30 cellular contexts compared by ENCODE assay signal in genomic region chr20:46028110-46028509, GRCh38. TPM values are rescaled to one million over a fixed set of nuclear protein-coding genes. Genes with fewer than 3 reads are reported as not detected.
"Had no signal": no experiment of that assay in that cellular context is flagged by ENCODE, and none has a peak within 500 bp of the region (broad histone marks: within the 10 kb centered on the region; RNA-seq: fewer than 3 reads in every experiment).

No MANE protein-coding gene starts in this region.

- H3K36me3 ChIP-seq: ascending aorta, cardiac muscle cell, SJCRH30 had no signal

- H3K27ac Mint-ChIP-seq: activated B cell treated with CpG ODN at 0.5 μM for 24 hours; activated CD4-positive, alpha-beta memory T cell treated with anti-CD3 and anti-CD28 coated beads, Interleukin-2, amount 10 ng/mL, durations not matched to agents 7 days and 5 days; activated CD8-positive, alpha-beta memory T cell treated with anti-CD3 and anti-CD28 coated beads, Interleukin-2, amount 10 ng/mL, durations not matched to agents 7 days and 5 days; activated naive CD4-positive, alpha-beta T cell treated with anti-CD3 and anti-CD28 coated beads, Interleukin-2, amount 10 ng/mL, durations not matched to agents 7 days and 5 days; T-helper 1 cell treated with Interleukin-12 subunit alpha and Interleukin-12 subunit beta and Interleukin-4 antibody, amounts not matched to agents 30 μg/mL and 1 μg/mL, for 36 hours; T-helper 2 cell treated with Interferon-gamma antibody and Interleukin-4, amounts not matched to agents 5 μg/mL and 100 μg/mL, for 36 hours had no signal

- H3K9me3 ChIP-seq: ascending aorta, SJCRH30 had no signal

- H3K4me3 Mint-ChIP-seq: activated B cell treated with CpG ODN at 0.5 μM for 24 hours; activated CD4-positive, alpha-beta memory T cell treated with anti-CD3 and anti-CD28 coated beads, Interleukin-2, amount 10 ng/mL, durations not matched to agents 7 days and 5 days; activated CD8-positive, alpha-beta memory T cell treated with anti-CD3 and anti-CD28 coated beads, Interleukin-2, amount 10 ng/mL, durations not matched to agents 7 days and 5 days; activated naive CD4-positive, alpha-beta T cell treated with anti-CD3 and anti-CD28 coated beads, Interleukin-2, amount 10 ng/mL, durations not matched to agents 7 days and 5 days; activated naive CD8-positive, alpha-beta T cell treated with anti-CD3 and anti-CD28 coated beads for 36 hours; central memory CD8-positive, alpha-beta T cell; T-helper 1 cell treated with Interleukin-12 subunit alpha and Interleukin-12 subunit beta and Interleukin-4 antibody, amounts not matched to agents 30 μg/mL and 1 μg/mL, for 36 hours; T-helper 2 cell treated with Interferon-gamma antibody and Interleukin-4, amounts not matched to agents 5 μg/mL and 100 μg/mL, for 36 hours had no signal

- ATAC-seq: activated CD8-positive, alpha-beta memory T cell treated with anti-CD3 and anti-CD28 coated beads, Interleukin-2, amount 10 ng/mL, durations not matched to agents 7 days and 5 days; Panc1 had no signal

- H3K4me1 Mint-ChIP-seq: activated naive CD8-positive, alpha-beta T cell treated with anti-CD3 and anti-CD28 coated beads for 36 hours had no signal

- H3K27ac ChIP-seq: ascending aorta, cardiac muscle cell, SJCRH30 had no signal

- H3K4me1 ChIP-seq: ascending aorta, SJCRH30 had no signal

- DNase-seq: activated B cell treated with CpG ODN at 0.5 μM for 24 hours; activated CD4-positive, alpha-beta memory T cell treated with anti-CD3 and anti-CD28 coated beads, Interleukin-2, amount 10 ng/mL, durations not matched to agents 7 days and 5 days; activated CD4-positive, alpha-beta T cell treated with anti-CD3 and anti-CD28 coated beads for 48 hours; activated CD4-positive, CD25-positive, alpha-beta regulatory T cell treated with anti-CD3 and anti-CD28 coated beads, Interleukin-2, amount 50 U/mL, for 72 hours; activated CD8-positive, alpha-beta memory T cell treated with anti-CD3 and anti-CD28 coated beads for 24 hours; activated CD8-positive, alpha-beta memory T cell treated with anti-CD3 and anti-CD28 coated beads, Interleukin-2, amount 10 ng/mL, durations not matched to agents 7 days and 5 days; activated CD8-positive, alpha-beta memory T cell treated with anti-CD3 and anti-CD28 coated beads, Interleukin-2, amount 50 U/mL, for 48 hours; activated effector memory CD4-positive, alpha-beta T cell treated with Interleukin-2 at 50 U/mL for 16 hours; activated naive CD4-positive, alpha-beta T cell treated with anti-CD3 and anti-CD28 coated beads, Interleukin-2, amount 10 ng/mL, durations not matched to agents 7 days and 5 days; activated naive CD8-positive, alpha-beta T cell treated with anti-CD3 and anti-CD28 coated beads for 36 hours; activated T-cell treated with anti-CD3 and anti-CD28 coated beads, Interleukin-2, amount 50 U/mL, for 48 hours; amniotic stem cell; NCI-H1105; NCI-H1417 treated with DMSO at 0.1 percent for 48 hours; NCI-H187 treated with DMSO at 0.1 percent for 48 hours; NCI-H2081; NCI-H2171 treated with DMSO at 0.1 percent for 48 hours; NCI-H2227 treated with DMSO at 0.1 percent for 48 hours; NCI-H446; NCI-H510A treated with DMSO at 0.1 percent for 48 hours; NCI-H526 treated with DMSO at 0.1 percent for 48 hours; NCI-H774; SHP77; SJCRH30 had no signal

- H3K4me3 ChIP-seq: ascending aorta, cardiac muscle cell, SJCRH30 had no signal

- H3K9me3 Mint-ChIP-seq: activated B cell treated with CpG ODN at 0.5 μM for 24 hours; activated CD4-positive, alpha-beta memory T cell treated with anti-CD3 and anti-CD28 coated beads, Interleukin-2, amount 10 ng/mL, durations not matched to agents 7 days and 5 days; activated naive CD4-positive, alpha-beta T cell treated with anti-CD3 and anti-CD28 coated beads, Interleukin-2, amount 10 ng/mL, durations not matched to agents 7 days and 5 days; activated naive CD8-positive, alpha-beta T cell treated with anti-CD3 and anti-CD28 coated beads for 36 hours; central memory CD8-positive, alpha-beta T cell; T-helper 1 cell treated with Interleukin-12 subunit alpha and Interleukin-12 subunit beta and Interleukin-4 antibody, amounts not matched to agents 30 μg/mL and 1 μg/mL, for 36 hours; T-helper 2 cell treated with Interferon-gamma antibody and Interleukin-4, amounts not matched to agents 5 μg/mL and 100 μg/mL, for 36 hours had no signal

- H3K36me3 Mint-ChIP-seq: activated CD8-positive, alpha-beta memory T cell treated with anti-CD3 and anti-CD28 coated beads, Interleukin-2, amount 10 ng/mL, durations not matched to agents 7 days and 5 days; activated naive CD4-positive, alpha-beta T cell treated with anti-CD3 and anti-CD28 coated beads, Interleukin-2, amount 10 ng/mL, durations not matched to agents 7 days and 5 days had no signal

- H3K27me3 ChIP-seq: SJCRH30 had no signal

RNA-seq across cellular contexts. Expression of gene SLC12A5, which starts 0.9 kb away (rescaled TPM):
- total RNA-seq: activated B cell treated with CpG ODN at 0.5 μM for 24 hours, ascending aorta had no signal

RNA-seq across cellular contexts. Expression of gene MMP9, which starts 19.4 kb away (rescaled TPM):
- total RNA-seq: ascending aorta, cardiac muscle cell had no signal
